1 cellular context compared by ENCODE assay signal in genomic region chr17:50834786-50835562, GRCh38.
TF ChIP-seq lines count a peak whose summit lies in the region.

No MANE protein-coding gene starts in this region.

TF ChIP-seq in H1, 55 proteins besides CTCF, POLR2A, EP300 and RAD21:
- TF ChIP-seq KDM5A (IDR thresholded peaks at IDR 0.05; ENCODE audit: low read length), result no peak
- no peak for TF ChIP-seq RFX5 (IDR thresholded peaks at IDR 0.05; ENCODE audit: borderline replicate concordance, low read depth, low read length)
- TF ChIP-seq YY1 (IDR thresholded peaks at IDR 0.05; ENCODE audit: low read depth, low read length), result no peak
